In the genomic region with DNA sequence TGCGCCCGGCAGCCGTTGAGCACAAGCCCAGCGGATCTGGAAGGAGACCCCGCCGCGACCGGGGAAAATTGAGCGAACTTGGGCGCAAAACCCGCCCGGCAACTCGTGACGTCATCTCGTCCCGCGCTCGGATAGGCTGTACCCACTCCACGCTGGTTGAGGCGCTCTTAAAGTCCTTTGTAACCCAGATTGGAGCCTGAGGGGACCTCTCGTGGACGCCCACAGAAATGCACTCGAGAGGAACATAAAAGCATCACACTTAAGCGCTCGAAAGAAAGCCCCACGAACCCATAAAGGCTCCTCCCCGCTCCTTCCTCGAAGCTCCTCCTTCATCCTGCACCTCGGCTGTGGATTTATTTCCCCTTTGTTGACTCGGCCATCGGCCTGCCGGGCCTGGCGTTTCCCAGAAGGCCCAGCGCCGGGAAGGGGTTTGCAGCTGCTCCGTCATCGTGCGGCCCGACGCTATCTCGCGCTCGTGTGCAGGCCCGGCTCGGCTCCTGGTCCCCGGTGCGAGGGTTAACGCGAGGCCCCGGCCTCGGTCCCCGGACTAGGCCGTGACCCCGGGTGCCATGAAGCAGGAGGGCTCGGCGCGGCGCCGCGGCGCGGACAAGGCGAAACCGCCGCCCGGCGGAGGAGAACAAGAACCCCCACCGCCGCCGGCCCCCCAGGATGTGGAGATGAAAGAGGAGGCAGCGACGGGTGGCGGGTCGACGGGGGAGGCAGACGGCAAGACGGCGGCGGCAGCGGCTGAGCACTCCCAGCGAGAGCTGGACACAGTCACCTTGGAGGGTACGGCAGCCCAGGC, we compare ENCODE assay signal across 1 cellular context.
TF ChIP-seq lines count a peak whose summit lies in the region.

Gene PSMD3 (plus strand): TSS at position 406 of the 805 bp plus-strand sequence. CDS start 164 bp downstream, at position 570.

TF ChIP-seq in HepG2, 621 proteins besides CTCF, POLR2A, EP300 and RAD21 (continued from another document and continues in another):
- TF ChIP-seq, protein P1, sequence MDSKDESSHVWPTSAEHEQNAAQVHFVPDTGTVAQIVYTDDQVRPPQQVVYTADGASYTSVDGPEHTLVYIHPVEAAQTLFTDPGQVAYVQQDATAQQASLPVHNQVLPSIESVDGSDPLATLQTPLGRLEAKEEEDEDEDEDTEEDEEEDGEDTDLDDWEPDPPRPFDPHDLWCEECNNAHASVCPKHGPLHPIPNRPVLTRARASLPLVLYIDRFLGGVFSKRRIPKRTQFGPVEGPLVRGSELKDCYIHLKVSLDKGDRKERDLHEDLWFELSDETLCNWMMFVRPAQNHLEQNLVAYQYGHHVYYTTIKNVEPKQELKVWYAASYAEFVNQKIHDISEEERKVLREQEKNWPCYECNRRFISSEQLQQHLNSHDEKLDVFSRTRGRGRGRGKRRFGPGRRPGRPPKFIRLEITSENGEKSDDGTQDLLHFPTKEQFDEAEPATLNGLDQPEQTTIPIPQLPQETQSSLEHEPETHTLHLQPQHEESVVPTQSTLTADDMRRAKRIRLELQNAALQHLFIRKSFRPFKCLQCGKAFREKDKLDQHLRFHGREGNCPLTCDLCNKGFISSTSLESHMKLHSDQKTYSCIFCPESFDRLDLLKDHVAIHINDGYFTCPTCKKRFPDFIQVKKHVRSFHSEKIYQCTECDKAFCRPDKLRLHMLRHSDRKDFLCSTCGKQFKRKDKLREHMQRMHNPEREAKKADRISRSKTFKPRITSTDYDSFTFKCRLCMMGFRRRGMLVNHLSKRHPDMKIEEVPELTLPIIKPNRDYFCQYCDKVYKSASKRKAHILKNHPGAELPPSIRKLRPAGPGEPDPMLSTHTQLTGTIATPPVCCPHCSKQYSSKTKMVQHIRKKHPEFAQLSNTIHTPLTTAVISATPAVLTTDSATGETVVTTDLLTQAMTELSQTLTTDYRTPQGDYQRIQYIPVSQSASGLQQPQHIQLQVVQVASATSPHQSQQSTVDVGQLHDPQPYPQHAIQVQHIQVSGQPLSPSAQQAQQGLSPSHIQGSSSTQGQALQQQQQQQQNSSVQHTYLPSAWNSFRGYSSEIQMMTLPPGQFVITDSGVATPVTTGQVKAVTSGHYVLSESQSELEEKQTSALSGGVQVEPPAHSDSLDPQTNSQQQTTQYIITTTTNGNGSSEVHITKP (CRISPR knock-in tag; IDR thresholded peaks at IDR 0.05; ENCODE audit: low read depth), result peak; percentile 70; the same call in 1 of the 2 replicates
- peak; percentile 72; the same call in 1 of the 2 replicates for TF ChIP-seq MIER2 (CRISPR knock-in tag; IDR thresholded peaks at IDR 0.05)
- TF ChIP-seq PAF1 (CRISPR knock-in tag; IDR thresholded peaks at IDR 0.05), result no peak
- peak; percentile 96 for TF ChIP-seq ZBTB7B (CRISPR knock-in tag; IDR thresholded peaks at IDR 0.05)
- peak; percentile 90 for TF ChIP-seq AGO1 (IDR thresholded peaks at IDR 0.05; ENCODE audit: low read depth, low read length, poor library complexity, severe bottlenecking)
- TF ChIP-seq, protein P2, sequence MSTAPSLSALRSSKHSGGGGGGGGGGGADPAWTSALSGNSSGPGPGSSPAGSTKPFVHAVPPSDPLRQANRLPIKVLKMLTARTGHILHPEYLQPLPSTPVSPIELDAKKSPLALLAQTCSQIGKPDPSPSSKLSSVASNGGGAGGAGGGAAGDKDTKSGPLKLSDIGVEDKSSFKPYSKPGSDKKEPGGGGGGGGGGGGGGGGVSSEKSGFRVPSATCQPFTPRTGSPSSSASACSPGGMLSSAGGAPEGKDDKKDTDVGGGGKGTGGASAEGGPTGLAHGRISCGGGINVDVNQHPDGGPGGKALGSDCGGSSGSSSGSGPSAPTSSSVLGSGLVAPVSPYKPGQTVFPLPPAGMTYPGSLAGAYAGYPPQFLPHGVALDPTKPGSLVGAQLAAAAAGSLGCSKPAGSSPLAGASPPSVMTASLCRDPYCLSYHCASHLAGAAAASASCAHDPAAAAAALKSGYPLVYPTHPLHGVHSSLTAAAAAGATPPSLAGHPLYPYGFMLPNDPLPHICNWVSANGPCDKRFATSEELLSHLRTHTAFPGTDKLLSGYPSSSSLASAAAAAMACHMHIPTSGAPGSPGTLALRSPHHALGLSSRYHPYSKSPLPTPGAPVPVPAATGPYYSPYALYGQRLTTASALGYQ (CRISPR knock-in tag; IDR thresholded peaks at IDR 0.05), result peak; percentile 72
- peak; percentile 54; the same call in 1 of the 2 replicates for TF ChIP-seq GPN1 (CRISPR knock-in tag; IDR thresholded peaks at IDR 0.05; ENCODE audit: borderline replicate concordance)
- TF ChIP-seq SCMH1 (CRISPR knock-in tag; IDR thresholded peaks at IDR 0.05; ENCODE audit: borderline replicate concordance), result no peak
- TF ChIP-seq ZNF557 (CRISPR knock-in tag; IDR thresholded peaks at IDR 0.05), result peak; percentile 89; the same call in 1 of the 2 replicates
- peak; percentile 99 for TF ChIP-seq ASH2L (IDR thresholded peaks at IDR 0.05; ENCODE audit: insufficient read length, low read depth, low read length)
- peak; percentile 94; the same call in 1 of the 2 replicates for TF ChIP-seq TEAD2 (CRISPR knock-in tag; IDR thresholded peaks at IDR 0.05)
- peak; percentile 49; the same call in 1 of the 2 replicates for TF ChIP-seq FOXP1 (IDR thresholded peaks at IDR 0.05)
- TF ChIP-seq FOXP1 (CRISPR knock-in tag; IDR thresholded peaks at IDR 0.05), result peak; percentile 74
- TF ChIP-seq ZNF737 (CRISPR knock-in tag; IDR thresholded peaks at IDR 0.05; ENCODE audit: borderline replicate concordance), result no peak
- peak; percentile 96 for TF ChIP-seq ZNF30 (CRISPR knock-in tag; IDR thresholded peaks at IDR 0.05)
- TF ChIP-seq ZKSCAN5 (CRISPR knock-in tag; IDR thresholded peaks at IDR 0.05), result peak; percentile 42; the same call in 1 of the 2 replicates
- TF ChIP-seq, protein P3, sequence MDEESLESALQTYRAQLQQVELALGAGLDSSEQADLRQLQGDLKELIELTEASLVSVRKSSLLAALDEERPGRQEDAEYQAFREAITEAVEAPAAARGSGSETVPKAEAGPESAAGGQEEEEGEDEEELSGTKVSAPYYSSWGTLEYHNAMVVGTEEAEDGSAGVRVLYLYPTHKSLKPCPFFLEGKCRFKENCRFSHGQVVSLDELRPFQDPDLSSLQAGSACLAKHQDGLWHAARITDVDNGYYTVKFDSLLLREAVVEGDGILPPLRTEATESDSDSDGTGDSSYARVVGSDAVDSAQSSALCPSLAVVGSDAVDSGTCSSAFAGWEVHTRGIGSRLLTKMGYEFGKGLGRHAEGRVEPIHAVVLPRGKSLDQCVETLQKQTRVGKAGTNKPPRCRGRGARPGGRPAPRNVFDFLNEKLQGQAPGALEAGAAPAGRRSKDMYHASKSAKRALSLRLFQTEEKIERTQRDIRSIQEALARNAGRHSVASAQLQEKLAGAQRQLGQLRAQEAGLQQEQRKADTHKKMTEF (CRISPR knock-in tag; IDR thresholded peaks at IDR 0.05), result peak; percentile 100
- peak; percentile 74; the same call in 1 of the 2 replicates for TF ChIP-seq SOX5 (CRISPR knock-in tag; IDR thresholded peaks at IDR 0.05; ENCODE audit: borderline replicate concordance)
- TF ChIP-seq ZNF770 (CRISPR knock-in tag; IDR thresholded peaks at IDR 0.05), result peak; percentile 74
- peak; percentile 60; the same call in 1 of the 2 replicates for TF ChIP-seq ZNF3 (CRISPR knock-in tag; IDR thresholded peaks at IDR 0.05)
- TF ChIP-seq SOX6 (IDR thresholded peaks at IDR 0.05), result no peak
- TF ChIP-seq SOX6 (CRISPR knock-in tag; IDR thresholded peaks at IDR 0.05), result peak; percentile 87
- TF ChIP-seq, protein P4, sequence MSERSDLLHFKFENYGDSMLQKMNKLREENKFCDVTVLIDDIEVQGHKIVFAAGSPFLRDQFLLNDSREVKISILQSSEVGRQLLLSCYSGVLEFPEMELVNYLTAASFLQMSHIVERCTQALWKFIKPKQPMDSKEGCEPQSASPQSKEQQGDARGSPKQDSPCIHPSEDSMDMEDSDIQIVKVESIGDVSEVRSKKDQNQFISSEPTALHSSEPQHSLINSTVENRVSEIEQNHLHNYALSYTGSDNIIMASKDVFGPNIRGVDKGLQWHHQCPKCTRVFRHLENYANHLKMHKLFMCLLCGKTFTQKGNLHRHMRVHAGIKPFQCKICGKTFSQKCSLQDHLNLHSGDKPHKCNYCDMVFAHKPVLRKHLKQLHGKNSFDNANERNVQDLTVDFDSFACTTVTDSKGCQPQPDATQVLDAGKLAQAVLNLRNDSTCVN (CRISPR knock-in tag; IDR thresholded peaks at IDR 0.05; ENCODE audit: borderline replicate concordance), result peak; percentile 87
- peak; percentile 95 for TF ChIP-seq STAT5B (CRISPR knock-in tag; IDR thresholded peaks at IDR 0.05)
- TF ChIP-seq ARHGAP35 (CRISPR knock-in tag; IDR thresholded peaks at IDR 0.05; ENCODE audit: borderline replicate concordance), result peak; percentile 94
- TF ChIP-seq, protein P5, sequence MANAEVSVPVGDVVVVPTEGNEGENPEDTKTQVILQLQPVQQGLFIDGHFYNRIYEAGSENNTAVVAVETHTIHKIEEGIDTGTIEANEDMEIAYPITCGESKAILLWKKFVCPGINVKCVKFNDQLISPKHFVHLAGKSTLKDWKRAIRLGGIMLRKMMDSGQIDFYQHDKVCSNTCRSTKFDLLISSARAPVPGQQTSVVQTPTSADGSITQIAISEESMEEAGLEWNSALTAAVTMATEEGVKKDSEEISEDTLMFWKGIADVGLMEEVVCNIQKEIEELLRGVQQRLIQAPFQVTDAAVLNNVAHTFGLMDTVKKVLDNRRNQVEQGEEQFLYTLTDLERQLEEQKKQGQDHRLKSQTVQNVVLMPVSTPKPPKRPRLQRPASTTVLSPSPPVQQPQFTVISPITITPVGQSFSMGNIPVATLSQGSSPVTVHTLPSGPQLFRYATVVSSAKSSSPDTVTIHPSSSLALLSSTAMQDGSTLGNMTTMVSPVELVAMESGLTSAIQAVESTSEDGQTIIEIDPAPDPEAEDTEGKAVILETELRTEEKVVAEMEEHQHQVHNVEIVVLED (CRISPR knock-in tag; IDR thresholded peaks at IDR 0.05; ENCODE audit: borderline replicate concordance), result peak; percentile 91
- peak; percentile 76 for TF ChIP-seq ZKSCAN1 (IDR thresholded peaks at IDR 0.05; ENCODE audit: low read length)
- TF ChIP-seq RFXAP (CRISPR knock-in tag; IDR thresholded peaks at IDR 0.05; ENCODE audit: borderline replicate concordance), result peak; percentile 100
- no peak for TF ChIP-seq GPBP1L1 (CRISPR knock-in tag; IDR thresholded peaks at IDR 0.05)
- TF ChIP-seq, protein P6, sequence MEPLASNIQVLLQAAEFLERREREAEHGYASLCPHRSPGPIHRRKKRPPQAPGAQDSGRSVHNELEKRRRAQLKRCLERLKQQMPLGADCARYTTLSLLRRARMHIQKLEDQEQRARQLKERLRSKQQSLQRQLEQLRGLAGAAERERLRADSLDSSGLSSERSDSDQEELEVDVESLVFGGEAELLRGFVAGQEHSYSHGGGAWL (CRISPR knock-in tag; IDR thresholded peaks at IDR 0.05), result peak; percentile 98
- peak; percentile 37; the same call in 1 of the 2 replicates for TF ChIP-seq HNF4G (IDR thresholded peaks at IDR 0.05; ENCODE audit: borderline replicate concordance, low read depth, low read length)
- no peak for TF ChIP-seq HNF4G (CRISPR knock-in tag; IDR thresholded peaks at IDR 0.05; ENCODE audit: borderline replicate concordance, low read depth)
- no peak for TF ChIP-seq MATR3 (CRISPR knock-in tag; IDR thresholded peaks at IDR 0.05)
- TF ChIP-seq, protein P7, sequence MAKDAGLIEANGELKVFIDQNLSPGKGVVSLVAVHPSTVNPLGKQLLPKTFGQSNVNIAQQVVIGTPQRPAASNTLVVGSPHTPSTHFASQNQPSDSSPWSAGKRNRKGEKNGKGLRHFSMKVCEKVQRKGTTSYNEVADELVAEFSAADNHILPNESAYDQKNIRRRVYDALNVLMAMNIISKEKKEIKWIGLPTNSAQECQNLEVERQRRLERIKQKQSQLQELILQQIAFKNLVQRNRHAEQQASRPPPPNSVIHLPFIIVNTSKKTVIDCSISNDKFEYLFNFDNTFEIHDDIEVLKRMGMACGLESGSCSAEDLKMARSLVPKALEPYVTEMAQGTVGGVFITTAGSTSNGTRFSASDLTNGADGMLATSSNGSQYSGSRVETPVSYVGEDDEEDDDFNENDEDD (CRISPR knock-in tag; IDR thresholded peaks at IDR 0.05; ENCODE audit: borderline replicate concordance), result peak; percentile 72
- TF ChIP-seq, protein P8, sequence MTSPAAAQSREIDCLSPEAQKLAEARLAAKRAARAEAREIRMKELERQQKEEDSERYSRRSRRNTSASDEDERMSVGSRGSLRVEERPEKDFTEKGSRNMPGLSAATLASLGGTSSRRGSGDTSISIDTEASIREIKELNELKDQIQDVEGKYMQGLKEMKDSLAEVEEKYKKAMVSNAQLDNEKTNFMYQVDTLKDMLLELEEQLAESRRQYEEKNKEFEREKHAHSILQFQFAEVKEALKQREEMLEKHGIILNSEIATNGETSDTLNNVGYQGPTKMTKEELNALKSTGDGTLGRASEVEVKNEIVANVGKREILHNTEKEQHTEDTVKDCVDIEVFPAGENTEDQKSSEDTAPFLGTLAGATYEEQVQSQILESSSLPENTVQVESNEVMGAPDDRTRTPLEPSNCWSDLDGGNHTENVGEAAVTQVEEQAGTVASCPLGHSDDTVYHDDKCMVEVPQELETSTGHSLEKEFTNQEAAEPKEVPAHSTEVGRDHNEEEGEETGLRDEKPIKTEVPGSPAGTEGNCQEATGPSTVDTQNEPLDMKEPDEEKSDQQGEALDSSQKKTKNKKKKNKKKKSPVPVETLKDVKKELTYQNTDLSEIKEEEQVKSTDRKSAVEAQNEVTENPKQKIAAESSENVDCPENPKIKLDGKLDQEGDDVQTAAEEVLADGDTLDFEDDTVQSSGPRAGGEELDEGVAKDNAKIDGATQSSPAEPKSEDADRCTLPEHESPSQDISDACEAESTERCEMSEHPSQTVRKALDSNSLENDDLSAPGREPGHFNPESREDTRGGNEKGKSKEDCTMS (CRISPR knock-in tag; conservative IDR thresholded peaks at IDR 0.05), result no peak
- peak; percentile 77 for TF ChIP-seq ZNF441 (CRISPR knock-in tag; IDR thresholded peaks at IDR 0.05; ENCODE audit: borderline replicate concordance)
- TF ChIP-seq HOXA3 (CRISPR knock-in tag; IDR thresholded peaks at IDR 0.05), result peak; percentile 93
- TF ChIP-seq CBX1 (IDR thresholded peaks at IDR 0.05; ENCODE audit: low read depth), result no peak
